ENCODE assay signal across 11 cellular contexts in genomic region chr3:113070226-113071220, GRCh38.
DNase-seq lines count a peak whose midpoint lies in the region; ATAC-seq, FAIRE-seq and TF ChIP-seq lines count a peak whose summit lies in the region.
"Had no signal": no experiment of that assay in that cellular context is flagged by ENCODE, and none has a peak within 500 bp of the region (broad histone marks: within the 10 kb centered on the region; RNA-seq: fewer than 3 reads in every experiment).

No MANE protein-coding gene starts in this region.

- H3K36me3 ChIP-seq in HAP-1 (replicated peaks) = no peaks in the 10 kb centered on the region

- H3K4me1 ChIP-seq in A549 (peaks cover 16% of the 10 kb centered on the region), HAP-1 (no peaks in the 10 kb centered on the region)

- no peak for FAIRE-seq in A549 (lab: Jason Lieb, UNC)
- FAIRE-seq: endometrium had no signal

- WGBS in A549 (ENCODE audit: missing lambda C conversion rate) = 24% methylated on average over 5 of the region's 5 CpGs

- TF ChIP-seq CTCF in A549 (IDR thresholded peaks at IDR 0.05) (no peak), choroid plexus epithelial cell (conservative IDR thresholded peaks at IDR 0.05; ENCODE audit: low read depth, low read length) (no peak)

- peak overlapping the region; percentile 60 for H3K4me2 ChIP-seq in A549

- TF ChIP-seq RAD21 in A549 (conservative IDR thresholded peaks at IDR 0.05 in 1 of 2, IDR thresholded peaks at IDR 0.05 in 1 of 2) = no peak

- H3K9me3 ChIP-seq in A549 (no peaks in the 10 kb centered on the region), HAP-1 (no peaks in the 10 kb centered on the region)

- peak overlapping the region; percentile 30 to 70; a peak in 4 of 6 replicates for H3K27ac ChIP-seq in A549

- no peak for TF ChIP-seq POLR2A in A549 (IDR thresholded peaks at IDR 0.05; ENCODE audit: low read length)

- peak; percentile 83 to 92 for ATAC-seq in A549
- ATAC-seq in GM19328 (IDR thresholded peaks at IDR 0.05; ENCODE audit: unreplicated experiment) = peak; percentile 57
- peak; percentile 99 for ATAC-seq in HG03095 (IDR thresholded peaks at IDR 0.05; ENCODE audit: unreplicated experiment)
- ATAC-seq: activated CD4-positive, CD25-positive, alpha-beta regulatory T cell treated with anti-CD3 and anti-CD28 coated beads, Interleukin-2, amount 50 U/mL, for 24 hours had no signal

- TF ChIP-seq EP300 in A549 (IDR thresholded peaks at IDR 0.05) = no peak

- H3K4me3 ChIP-seq in A549 = no peak overlapping the region
- no peak overlapping the region for H3K4me3 ChIP-seq in choroid plexus epithelial cell (ENCODE audit: low read depth, low read length)
- H3K4me3 ChIP-seq in HAP-1 = no peak overlapping the region

- in situ Hi-C loops in HAP-1 (cut with MboI; ENCODE audit: low sequenced_read_pairs) = no loop called here

- H3K27me3 ChIP-seq in HAP-1 (ENCODE audit: low read depth) = no peaks in the 10 kb centered on the region

- DNase-seq in A549 (ENCODE audit: low read depth in 1 of 2, low spot score in 1 of 2) (peak; percentile 41 to 54), choroid plexus epithelial cell (ENCODE audit: low read depth) (peak; percentile 55), NCI-H82 treated with DMSO at 0.1 percent for 48 hours (lab: John Stamatoyannopoulos, UW; ENCODE audit: unreplicated experiment) (no peak), HAP-1 (ENCODE audit: low spot score in 2 of 2) (no peak), COLO668 (lab: John Stamatoyannopoulos, UW; ENCODE audit: unreplicated experiment) (no peak), DMS153 treated with DMSO at 0.1 percent for 48 hours (lab: John Stamatoyannopoulos, UW; ENCODE audit: unreplicated experiment) (no peak)
- DNase-seq: KG1 had no signal

- POLR2A ChIA-PET in A549 (lab: Yijun Ruan, JAX) = interaction anchor here (1.0 kb wide), 1 partner anchor 429 kb away, joined by 3 read pairs; no protein-coding TSS in a partner anchor

- CTCF ChIA-PET in A549 (lab: Yijun Ruan, JAX) = interaction anchor here (0.8 to 1.3 kb wide), 6 partner anchors 8 to 218 kb away, joined by 3 to 5 read pairs (median 3); no protein-coding TSS in a partner anchor

TF ChIP-seq in A549, 52 proteins besides CTCF, POLR2A, EP300 and RAD21:
- TF ChIP-seq E2F6 (IDR thresholded peaks at IDR 0.05; ENCODE audit: borderline replicate concordance, low read depth) (no peak), HMGXB4 (CRISPR knock-in tag; IDR thresholded peaks at IDR 0.05; ENCODE audit: borderline replicate concordance) (no peak), CBX8 (IDR thresholded peaks at IDR 0.05) (no peak), FOSL2 (IDR thresholded peaks at IDR 0.05) (peak; percentile 56; the same call in 1 of the 2 replicates), FOSL2 (CRISPR knock-in tag; IDR thresholded peaks at IDR 0.05) (peak; percentile 83), RNF2 (IDR thresholded peaks at IDR 0.05; ENCODE audit: borderline replicate concordance, low read depth) (no peak)
TF ChIP-seq in A549: peak in this region for 1.

Comparison
In these comparisons a context has a peak if more than half of its experiments do, and no peak if none do; other contexts are left out.
1. DNase-seq: peak in A549 (2 of 2) and choroid plexus epithelial cell (single experiment); none in NCI-H82 treated with DMSO at 0.1 percent for 48 hours (single experiment), HAP-1 (0 of 2), COLO668 (single experiment) and DMS153 treated with DMSO at 0.1 percent for 48 hours (single experiment).
2. Peak in every context shown above with its lines, with median percentiles within 50 percentile points of each other: ATAC-seq.